Comparison of ENCODE assay signal across 1 cellular context in the genomic region with DNA sequence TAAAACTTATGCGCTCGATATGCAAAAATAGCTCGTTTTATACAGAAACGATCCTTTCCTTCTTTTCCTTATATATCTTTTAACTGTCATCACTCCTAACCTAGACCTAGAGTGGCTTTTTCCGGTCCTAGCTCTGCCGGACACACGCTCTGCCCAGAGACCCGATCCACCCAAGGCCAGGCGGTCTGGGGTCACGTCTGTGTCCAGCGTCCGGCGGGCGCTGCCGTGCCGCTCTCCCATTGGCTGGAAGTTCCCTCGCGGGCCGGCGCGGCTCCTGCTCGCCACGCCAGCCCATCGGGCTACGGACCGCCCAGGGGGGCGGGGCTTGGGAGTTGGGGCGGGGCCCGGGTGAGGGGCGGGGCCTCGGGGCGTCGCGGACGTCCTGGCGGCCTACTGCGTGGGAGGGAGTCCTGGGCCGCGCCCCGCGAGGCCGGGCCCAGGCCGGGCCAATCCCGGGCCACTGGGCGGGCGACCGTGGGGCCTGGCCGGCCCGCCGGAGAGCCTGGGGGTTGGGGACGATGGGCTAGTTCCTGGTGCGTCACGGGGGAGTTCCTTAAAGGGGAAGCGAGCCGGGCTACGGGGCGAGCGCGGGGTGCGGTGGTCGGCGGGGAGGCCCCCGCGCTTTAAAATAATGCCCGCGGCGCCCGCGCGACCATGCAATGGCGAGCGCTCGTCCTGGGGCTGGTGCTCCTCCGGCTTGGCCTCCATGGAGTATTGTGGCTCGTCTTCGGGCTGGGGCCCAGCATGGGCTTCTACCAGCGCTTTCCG.
TF ChIP-seq lines count a peak whose summit lies in the region.

Gene EDEM1, plus strand, starts transcription at position 556 of the 768 bp plus-strand sequence. Its CDS starts 99 bp downstream, at position 655.

TF ChIP-seq in K562, 482 proteins besides CTCF, POLR2A, EP300 and RAD21 (continued from another document and continues in another):
- TF ChIP-seq CC2D1A (IDR thresholded peaks at IDR 0.05) (no peak), GATAD2B (IDR thresholded peaks at IDR 0.05; ENCODE audit: borderline replicate concordance) (peak; percentile 34; the same call in 1 of the 2 replicates), ZNF3 (CRISPR knock-in tag; IDR thresholded peaks at IDR 0.05) (no peak), SMARCC2 (IDR thresholded peaks at IDR 0.05; ENCODE audit: low read depth) (no peak), ARID4B (CRISPR knock-in tag; IDR thresholded peaks at IDR 0.05) (no peak), MCM7 (IDR thresholded peaks at IDR 0.05) (no peak), PHB2 (IDR thresholded peaks at IDR 0.05; ENCODE audit: low read depth) (no peak), ZNF184 (CRISPR knock-in tag; IDR thresholded peaks at IDR 0.05) (no peak), ELK1 (CRISPR knock-in tag; IDR thresholded peaks at IDR 0.05) (no peak), MTA3 (IDR thresholded peaks at IDR 0.05; ENCODE audit: borderline replicate concordance) (peak; percentile 45; the same call in 1 of the 2 replicates), HDAC1 (IDR thresholded peaks at IDR 0.05) (peak in 1 of 2 experiments; percentile 60; a peak in 2 of 4 replicates), ATF6 (CRISPR knock-in tag; IDR thresholded peaks at IDR 0.05) (peak; percentile 34; the same call in 1 of the 2 replicates), NCOA1 (IDR thresholded peaks at IDR 0.05; ENCODE audit: low read depth) (peak; percentile 44; the same call in 1 of the 2 replicates), ZNF143 (CRISPR knock-in tag; IDR thresholded peaks at IDR 0.05) (peak; percentile 10; the same call in 1 of the 2 replicates), ZNF253 (CRISPR knock-in tag; conservative IDR thresholded peaks at IDR 0.05) (no peak), NFIC (IDR thresholded peaks at IDR 0.05) (no peak), ZC3H4 (CRISPR knock-in tag; IDR thresholded peaks at IDR 0.05; ENCODE audit: borderline replicate concordance) (no peak), BHLHE40 (IDR thresholded peaks at IDR 0.05; ENCODE audit: low read length) (peak; percentile 63), MXD1 (CRISPR knock-in tag; IDR thresholded peaks at IDR 0.05; ENCODE audit: borderline replicate concordance, poor library complexity, severe bottlenecking) (no peak), MAZ (CRISPR knock-in tag; conservative IDR thresholded peaks at IDR 0.05 in 1 of 2, IDR thresholded peaks at IDR 0.05 in 1 of 2) (peak in 1 of 2 experiments; percentile 33; a peak in 2 of 4 replicates), SAFB (IDR thresholded peaks at IDR 0.05; ENCODE audit: borderline replicate concordance, low read depth, low read length) (peak; percentile 35; the same call in 1 of the 2 replicates), MECOM (CRISPR knock-in tag; IDR thresholded peaks at IDR 0.05) (no peak), ZNF561 (CRISPR knock-in tag; conservative IDR thresholded peaks at IDR 0.05) (no peak), SMARCE1 (IDR thresholded peaks at IDR 0.05) (0 out of 2 replicates have a peak, but pooled peaks have one; percentile 40), NR3C1 (CRISPR knock-in tag; IDR thresholded peaks at IDR 0.05) (no peak), CREB3L1 (IDR thresholded peaks at IDR 0.05; ENCODE audit: borderline replicate concordance, low read depth) (peak; percentile 31; the same call in 1 of the 2 replicates), IFI16 (CRISPR knock-in tag; IDR thresholded peaks at IDR 0.05) (no peak), MEF2D (tag; conservative IDR thresholded peaks at IDR 0.05; ENCODE audit: low read depth) (no peak), LEF1 (IDR thresholded peaks at IDR 0.05) (peak; percentile 52; the same call in 1 of the 2 replicates), RBM25 (IDR thresholded peaks at IDR 0.05; ENCODE audit: low read depth, low read length, severe bottlenecking) (peak; percentile 87), MTA2 (IDR thresholded peaks at IDR 0.05; ENCODE audit: low read depth) (0 out of 2 replicates have a peak, but pooled peaks have one; percentile 23), MAFF (IDR thresholded peaks at IDR 0.05; ENCODE audit: low read length) (no peak), ATF7 (IDR thresholded peaks at IDR 0.05) (no peak; the same call in 1 of the 2 replicates), CCNT2 (IDR thresholded peaks at IDR 0.05; ENCODE audit: borderline replicate concordance, extremely low read depth, insufficient read length, low read depth, low read length) (peak; percentile 96)
- TF ChIP-seq, protein P1, sequence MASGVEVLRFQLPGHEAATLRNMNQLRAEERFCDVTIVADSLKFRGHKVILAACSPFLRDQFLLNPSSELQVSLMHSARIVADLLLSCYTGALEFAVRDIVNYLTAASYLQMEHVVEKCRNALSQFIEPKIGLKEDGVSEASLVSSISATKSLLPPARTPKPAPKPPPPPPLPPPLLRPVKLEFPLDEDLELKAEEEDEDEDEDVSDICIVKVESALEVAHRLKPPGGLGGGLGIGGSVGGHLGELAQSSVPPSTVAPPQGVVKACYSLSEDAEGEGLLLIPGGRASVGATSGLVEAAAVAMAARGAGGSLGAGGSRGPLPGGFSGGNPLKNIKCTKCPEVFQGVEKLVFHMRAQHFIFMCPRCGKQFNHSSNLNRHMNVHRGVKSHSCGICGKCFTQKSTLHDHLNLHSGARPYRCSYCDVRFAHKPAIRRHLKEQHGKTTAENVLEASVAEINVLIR (CRISPR knock-in tag; IDR thresholded peaks at IDR 0.05): peak; percentile 62
- TF ChIP-seq, protein P2, sequence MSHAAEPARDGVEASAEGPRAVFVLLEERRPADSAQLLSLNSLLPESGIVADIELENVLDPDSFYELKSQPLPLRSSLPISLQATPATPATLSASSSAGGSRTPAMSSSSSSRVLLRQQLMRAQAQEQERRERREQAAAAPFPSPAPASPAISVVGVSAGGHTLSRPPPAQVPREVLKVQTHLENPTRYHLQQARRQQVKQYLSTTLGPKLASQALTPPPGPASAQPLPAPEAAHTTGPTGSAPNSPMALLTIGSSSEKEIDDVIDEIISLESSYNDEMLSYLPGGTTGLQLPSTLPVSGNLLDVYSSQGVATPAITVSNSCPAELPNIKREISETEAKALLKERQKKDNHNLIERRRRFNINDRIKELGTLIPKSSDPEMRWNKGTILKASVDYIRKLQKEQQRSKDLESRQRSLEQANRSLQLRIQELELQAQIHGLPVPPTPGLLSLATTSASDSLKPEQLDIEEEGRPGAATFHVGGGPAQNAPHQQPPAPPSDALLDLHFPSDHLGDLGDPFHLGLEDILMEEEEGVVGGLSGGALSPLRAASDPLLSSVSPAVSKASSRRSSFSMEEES (CRISPR knock-in tag; IDR thresholded peaks at IDR 0.05): no peak
- TF ChIP-seq, protein P3, sequence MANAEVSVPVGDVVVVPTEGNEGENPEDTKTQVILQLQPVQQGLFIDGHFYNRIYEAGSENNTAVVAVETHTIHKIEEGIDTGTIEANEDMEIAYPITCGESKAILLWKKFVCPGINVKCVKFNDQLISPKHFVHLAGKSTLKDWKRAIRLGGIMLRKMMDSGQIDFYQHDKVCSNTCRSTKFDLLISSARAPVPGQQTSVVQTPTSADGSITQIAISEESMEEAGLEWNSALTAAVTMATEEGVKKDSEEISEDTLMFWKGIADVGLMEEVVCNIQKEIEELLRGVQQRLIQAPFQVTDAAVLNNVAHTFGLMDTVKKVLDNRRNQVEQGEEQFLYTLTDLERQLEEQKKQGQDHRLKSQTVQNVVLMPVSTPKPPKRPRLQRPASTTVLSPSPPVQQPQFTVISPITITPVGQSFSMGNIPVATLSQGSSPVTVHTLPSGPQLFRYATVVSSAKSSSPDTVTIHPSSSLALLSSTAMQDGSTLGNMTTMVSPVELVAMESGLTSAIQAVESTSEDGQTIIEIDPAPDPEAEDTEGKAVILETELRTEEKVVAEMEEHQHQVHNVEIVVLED (CRISPR knock-in tag; IDR thresholded peaks at IDR 0.05): peak; percentile 79
- TF ChIP-seq, protein P4, sequence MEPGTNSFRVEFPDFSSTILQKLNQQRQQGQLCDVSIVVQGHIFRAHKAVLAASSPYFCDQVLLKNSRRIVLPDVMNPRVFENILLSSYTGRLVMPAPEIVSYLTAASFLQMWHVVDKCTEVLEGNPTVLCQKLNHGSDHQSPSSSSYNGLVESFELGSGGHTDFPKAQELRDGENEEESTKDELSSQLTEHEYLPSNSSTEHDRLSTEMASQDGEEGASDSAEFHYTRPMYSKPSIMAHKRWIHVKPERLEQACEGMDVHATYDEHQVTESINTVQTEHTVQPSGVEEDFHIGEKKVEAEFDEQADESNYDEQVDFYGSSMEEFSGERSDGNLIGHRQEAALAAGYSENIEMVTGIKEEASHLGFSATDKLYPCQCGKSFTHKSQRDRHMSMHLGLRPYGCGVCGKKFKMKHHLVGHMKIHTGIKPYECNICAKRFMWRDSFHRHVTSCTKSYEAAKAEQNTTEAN (CRISPR knock-in tag; IDR thresholded peaks at IDR 0.05): no peak
- TF ChIP-seq, protein P5, sequence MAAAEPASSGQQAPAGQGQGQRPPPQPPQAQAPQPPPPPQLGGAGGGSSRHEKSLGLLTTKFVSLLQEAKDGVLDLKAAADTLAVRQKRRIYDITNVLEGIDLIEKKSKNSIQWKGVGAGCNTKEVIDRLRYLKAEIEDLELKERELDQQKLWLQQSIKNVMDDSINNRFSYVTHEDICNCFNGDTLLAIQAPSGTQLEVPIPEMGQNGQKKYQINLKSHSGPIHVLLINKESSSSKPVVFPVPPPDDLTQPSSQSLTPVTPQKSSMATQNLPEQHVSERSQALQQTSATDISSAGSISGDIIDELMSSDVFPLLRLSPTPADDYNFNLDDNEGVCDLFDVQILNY (CRISPR knock-in tag; IDR thresholded peaks at IDR 0.05): no peak
